ENCODE assay signal across 16 cellular contexts in the genomic region with DNA sequence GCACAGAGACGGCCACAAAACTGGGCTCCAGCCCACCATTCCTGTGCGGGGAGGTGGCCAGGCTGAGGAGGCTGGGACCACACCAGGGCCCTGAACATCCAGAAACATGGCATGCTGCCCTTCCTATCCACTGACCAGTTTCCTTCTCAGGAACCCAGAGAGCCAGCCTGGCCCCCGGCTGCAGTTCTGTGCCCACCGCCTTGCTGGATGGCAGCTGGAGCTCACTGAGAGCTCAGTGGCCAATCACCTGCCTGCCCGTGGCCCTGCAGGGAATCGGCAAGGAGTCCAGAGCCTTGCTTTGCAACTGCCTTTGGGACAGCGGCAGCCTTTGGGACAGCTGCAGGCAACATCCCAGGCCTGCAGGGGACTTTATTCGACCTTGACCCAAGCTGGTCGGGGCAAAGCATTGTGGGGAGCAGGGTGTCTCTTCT. TPM values are rescaled to one million over a fixed set of nuclear protein-coding genes. Genes with fewer than 3 reads are reported as not detected.
DNase-seq lines count a peak whose midpoint lies in the region; ATAC-seq and TF ChIP-seq lines count a peak whose summit lies in the region.
"Had no signal": no experiment of that assay in that cellular context is flagged by ENCODE, and none has a peak within 500 bp of the region (broad histone marks: within the 10 kb centered on the region; RNA-seq: fewer than 3 reads in every experiment).

No MANE protein-coding gene starts in this region.

- no peak for TF ChIP-seq POLR2A in right lobe of liver (IDR thresholded peaks at IDR 0.05)

- H2AFZ ChIP-seq in GM23248 = no peak overlapping the region

- H3K27me3 ChIP-seq in right atrium auricular region (no peaks in the 10 kb centered on the region), right lobe of liver (no peaks in the 10 kb centered on the region), GM23248 (replicated peaks; ENCODE audit: insufficient read depth) (0 out of 2 replicates have a peak, but pooled peaks cover 3% of the 10 kb centered on the region)

- in situ Hi-C loops in GM23248 (cut with MboI) = no loop called here

- intact Hi-C loops in left ventricle myocardium superior (cut with micrococcal nuclease) = no loop called here
- intact Hi-C loops in right lobe of liver (cut with DNase I) = no loop called here
- intact Hi-C loops in activated naive CD4-positive, alpha-beta T cell treated with anti-CD3 and anti-CD28 coated beads for 36 hours (cut with micrococcal nuclease) = no loop called here

- no peaks in the 10 kb centered on the region for H3K9me2 ChIP-seq in GM23248 (ENCODE audit: insufficient read depth)

- no peaks in the 10 kb centered on the region for H3K79me2 ChIP-seq in GM23248 (ENCODE audit: insufficient read depth)

- H3K36me3 Mint-ChIP-seq in chondrocyte (ENCODE audit: low read depth) = peaks cover 4% of the 10 kb centered on the region
- H3K36me3 Mint-ChIP-seq in activated naive CD4-positive, alpha-beta T cell treated with anti-CD3 and anti-CD28 coated beads for 36 hours (ENCODE audit: low read depth) = no peaks in the 10 kb centered on the region
- H3K36me3 Mint-ChIP-seq: CD8-positive, alpha-beta T cell had no signal

- no peaks in the 10 kb centered on the region for H3K4me1 Mint-ChIP-seq in chondrocyte (ENCODE audit: low read depth)
- H3K4me1 Mint-ChIP-seq in activated naive CD4-positive, alpha-beta T cell treated with anti-CD3 and anti-CD28 coated beads for 36 hours (ENCODE audit: low read depth) = peaks cover 2% of the 10 kb centered on the region

- no peaks in the 10 kb centered on the region for H3K36me3 ChIP-seq in right atrium auricular region
- no peaks in the 10 kb centered on the region for H3K36me3 ChIP-seq in right lobe of liver
- no peaks in the 10 kb centered on the region for H3K36me3 ChIP-seq in GM23248 (ENCODE audit: low read depth)

- peaks cover 1% of the 10 kb centered on the region for H3K27me3 Mint-ChIP-seq in chondrocyte (ENCODE audit: low read depth)
- H3K27me3 Mint-ChIP-seq in activated naive CD4-positive, alpha-beta T cell treated with anti-CD3 and anti-CD28 coated beads for 36 hours (ENCODE audit: low read depth) = no peaks in the 10 kb centered on the region
- H3K27me3 Mint-ChIP-seq: B cell had no signal

- H3K4me1 ChIP-seq in right atrium auricular region = no peaks in the 10 kb centered on the region
- no peaks in the 10 kb centered on the region for H3K4me1 ChIP-seq in right lobe of liver
- no peaks in the 10 kb centered on the region for H3K4me1 ChIP-seq in GM23248 (ENCODE audit: insufficient read depth)

- H3K27ac ChIP-seq in right atrium auricular region (no peak overlapping the region), right lobe of liver (no peak overlapping the region), GM23248 (no peak overlapping the region)

- H3K9me3 ChIP-seq in right atrium auricular region (no peaks in the 10 kb centered on the region), right lobe of liver (no peaks in the 10 kb centered on the region), GM23248 (ENCODE audit: low read depth) (no peaks in the 10 kb centered on the region)

- H3K4me3 Mint-ChIP-seq in chondrocyte (ENCODE audit: unreplicated experiment) = no peak overlapping the region
- H3K4me3 Mint-ChIP-seq in activated naive CD4-positive, alpha-beta T cell treated with anti-CD3 and anti-CD28 coated beads for 36 hours = no peak overlapping the region
- H3K4me3 Mint-ChIP-seq: B cell; CD8-positive, alpha-beta T cell; HFFc6 had no signal

- no peaks in the 10 kb centered on the region for H3K9me3 Mint-ChIP-seq in chondrocyte (ENCODE audit: low read depth)
- no peaks in the 10 kb centered on the region for H3K9me3 Mint-ChIP-seq in activated naive CD4-positive, alpha-beta T cell treated with anti-CD3 and anti-CD28 coated beads for 36 hours
- H3K9me3 Mint-ChIP-seq: CD8-positive, alpha-beta T cell had no signal

- H3K4me3 ChIP-seq in right atrium auricular region (no peak overlapping the region), right lobe of liver (no peak overlapping the region), GM23248 (no peak overlapping the region)

- no peaks in the 10 kb centered on the region for H3F3A ChIP-seq in GM23248 (ENCODE audit: insufficient read depth)

- no peaks in the 10 kb centered on the region for H4K20me1 ChIP-seq in GM23248 (ENCODE audit: insufficient read depth)

- H3K4me2 ChIP-seq in GM23248 (ENCODE audit: unreplicated experiment) = no peak overlapping the region

- H3K27ac Mint-ChIP-seq in chondrocyte (ENCODE audit: unreplicated experiment) = no peak overlapping the region
- H3K27ac Mint-ChIP-seq in activated naive CD4-positive, alpha-beta T cell treated with anti-CD3 and anti-CD28 coated beads for 36 hours = no peak overlapping the region
- H3K27ac Mint-ChIP-seq: B cell; CD8-positive, alpha-beta T cell; HFFc6 had no signal

- 69% methylated on average over 2 of the region's 9 CpGs for WGBS in right lobe of liver (ENCODE audit: insufficient coverage, low coverage, low lambda C conversion rate, missing lambda C conversion rate)
- 49 to 71% methylated on average over 8 to 9 of the region's 9 CpGs for WGBS in GM23248 (ENCODE audit: low coverage in 1 of 2, low lambda C conversion rate in 2 of 2, missing lambda C conversion rate in 2 of 2), 2 experiments

- CTCF ChIA-PET in activated naive CD4-positive, alpha-beta T cell treated with anti-CD3 and anti-CD28 coated beads for 36 hours (lab: Charles Lee) = no interaction called here

- no peak for ATAC-seq in left ventricle myocardium superior
- no peak for ATAC-seq in right lobe of liver
- ATAC-seq in HG03460 (IDR thresholded peaks at IDR 0.05; ENCODE audit: unreplicated experiment) = no peak
- ATAC-seq: CD8-positive, alpha-beta T cell had no signal

- TF ChIP-seq CTCF in right atrium auricular region (IDR thresholded peaks at IDR 0.05) (no peak), chondrocyte (IDR thresholded peaks at IDR 0.05) (no peak), right lobe of liver (IDR thresholded peaks at IDR 0.05) (no peak)

- DNase-seq in left ventricle myocardium superior = peak; percentile 19
- no peak for DNase-seq in right atrium auricular region (ENCODE audit: low spot score)
- DNase-seq in chondrocyte (ENCODE audit: low spot score) = peak; percentile 78
- DNase-seq in right lobe of liver = peak in 2 of 3 donors; percentile 9 to 40
- DNase-seq in GM23248 = no peak
- no peak for DNase-seq in activated naive CD4-positive, alpha-beta T cell treated with anti-CD3 and anti-CD28 coated beads for 36 hours
- DNase-seq: CD8-positive, alpha-beta T cell; COR-L47; DMS153; DMS79 treated with DMSO at 0.1 percent for 48 hours; EL; HCEC 1CT; HFFc6; IMR-90 had no signal

- H3K9ac ChIP-seq in GM23248 = no peak overlapping the region

RNA-seq across cellular contexts. Expression of a gene that starts 30.4 kb away (rescaled TPM):
- 4.9 TPM for total RNA-seq in left ventricle myocardium superior
- total RNA-seq in right atrium auricular region = 1 to 10 TPM; 2.6 to 3.7 TPM
- 15.8 to 17.9 TPM (median 17.2 TPM) in 3 replicates for total RNA-seq in chondrocyte
- 1 to 10 TPM; 1.6 to 3.5 (median 2.1) TPM for total RNA-seq in right lobe of liver
- total RNA-seq in GM23248 (2014; rRNA removed; shearing (Covaris generic)) = 7.1 and 9.8 TPM in 2 replicates
- 8.8 TPM in 2 replicates for polyA plus RNA-seq in GM23248 (2016; fragmentation: Nextera tagmentation; extraction: Ambion mirVana)
- total RNA-seq in activated naive CD4-positive, alpha-beta T cell treated with anti-CD3 and anti-CD28 coated beads for 36 hours = 10 to 100 TPM; 16.5 to 16.6 TPM

RNA-seq across cellular contexts. Expression of a gene that starts 54.7 kb away (rescaled TPM):
- total RNA-seq in left ventricle myocardium superior (3.2 TPM), right atrium auricular region (1 to 10 TPM; 2.6 to 4.6 TPM), chondrocyte (10.2 to 14.4 TPM (median 13.2 TPM) in 3 replicates), right lobe of liver (1 to 10 TPM; 2.2 to 5.4 (median 3.2) TPM)
- total RNA-seq in GM23248 (2014; rRNA removed; shearing (Covaris generic)) = 7.5 and 11.1 TPM in 2 replicates
- 9.6 and 11.5 TPM in 2 replicates for polyA plus RNA-seq in GM23248 (2016; fragmentation: Nextera tagmentation; extraction: Ambion mirVana)
- total RNA-seq in activated naive CD4-positive, alpha-beta T cell treated with anti-CD3 and anti-CD28 coated beads for 36 hours = 1 to 10 TPM; 1.5 to 1.9 TPM

Comparison
In these comparisons a context has a peak if more than half of its experiments do, and no peak if none do; other contexts are left out.
1. DNase-seq: peak in left ventricle myocardium superior (single experiment), chondrocyte (single experiment) and right lobe of liver (2 of 3); none in right atrium auricular region (single experiment), GM23248 (single experiment) and activated naive CD4-positive, alpha-beta T cell treated with anti-CD3 and anti-CD28 coated beads for 36 hours (single experiment).